1 cellular context compared by ENCODE assay signal in genomic region chr4:54169176-54169575, GRCh38.
TF ChIP-seq lines count a peak whose summit lies in the region.

No MANE protein-coding gene starts in this region.

TF ChIP-seq in GM23338, 12 proteins besides CTCF, POLR2A, EP300 and RAD21 (continued from another document):
- TF ChIP-seq ZNF462 (CRISPR knock-in tag; IDR thresholded peaks at IDR 0.05) (no peak), CREB1 (CRISPR knock-in tag; IDR thresholded peaks at IDR 0.05; ENCODE audit: low read depth) (no peak), ZNF114 (CRISPR knock-in tag; IDR thresholded peaks at IDR 0.05) (no peak)
- TF ChIP-seq, protein P1, sequence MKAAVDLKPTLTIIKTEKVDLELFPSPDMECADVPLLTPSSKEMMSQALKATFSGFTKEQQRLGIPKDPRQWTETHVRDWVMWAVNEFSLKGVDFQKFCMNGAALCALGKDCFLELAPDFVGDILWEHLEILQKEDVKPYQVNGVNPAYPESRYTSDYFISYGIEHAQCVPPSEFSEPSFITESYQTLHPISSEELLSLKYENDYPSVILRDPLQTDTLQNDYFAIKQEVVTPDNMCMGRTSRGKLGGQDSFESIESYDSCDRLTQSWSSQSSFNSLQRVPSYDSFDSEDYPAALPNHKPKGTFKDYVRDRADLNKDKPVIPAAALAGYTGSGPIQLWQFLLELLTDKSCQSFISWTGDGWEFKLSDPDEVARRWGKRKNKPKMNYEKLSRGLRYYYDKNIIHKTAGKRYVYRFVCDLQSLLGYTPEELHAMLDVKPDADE (IDR thresholded peaks at IDR 0.05), result no peak
